In the genomic region with DNA sequence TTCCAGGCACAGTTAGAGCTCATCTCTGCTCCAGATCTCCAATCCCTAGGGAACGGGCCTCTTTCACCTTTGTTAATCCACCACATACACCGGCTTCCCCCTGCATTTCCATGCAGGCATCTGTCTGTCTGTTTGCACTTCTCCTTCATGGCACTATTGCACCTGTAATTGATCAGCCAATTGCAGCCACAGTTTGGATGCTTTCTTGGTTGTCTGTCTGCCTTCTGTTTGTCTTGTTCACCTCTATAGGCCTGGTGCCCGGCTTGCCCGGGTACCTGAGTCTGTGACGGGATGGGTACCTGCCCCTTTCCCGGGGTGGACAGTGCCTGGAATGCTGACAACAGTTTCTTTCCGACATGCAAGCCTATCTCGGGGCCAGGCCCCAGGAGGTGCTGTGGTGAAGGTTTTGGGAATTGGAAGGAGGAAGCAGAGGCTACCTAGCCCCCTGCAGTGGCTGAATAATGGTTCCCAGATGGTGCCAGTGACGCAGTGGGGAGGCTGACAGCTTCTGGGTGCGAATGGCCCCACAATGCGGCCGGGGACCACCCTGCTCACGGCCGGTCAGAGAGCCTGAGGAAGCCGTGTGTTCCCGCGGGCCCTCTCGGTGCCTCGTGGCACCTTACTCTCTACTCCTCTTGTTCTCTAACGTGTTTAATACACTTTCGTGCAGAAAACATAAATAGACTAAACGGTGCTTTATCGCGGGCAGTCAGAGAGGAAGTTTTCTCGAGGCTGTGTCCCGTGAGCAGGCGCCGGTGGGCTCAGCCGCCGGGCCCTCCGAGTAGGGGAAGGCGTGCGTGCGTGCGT, we compare ENCODE assay signal across 7 cellular contexts. TPM values are rescaled to one million over a fixed set of nuclear protein-coding genes. Genes with fewer than 3 reads are reported as not detected.
DNase-seq lines count a peak whose midpoint lies in the region; ATAC-seq, FAIRE-seq and TF ChIP-seq lines count a peak whose summit lies in the region.

No MANE protein-coding gene starts in this region.

- no peak for DNase-seq in bronchial epithelial cell (ENCODE audit: low read depth)
- peak; percentile 71 for DNase-seq in mesendoderm
- DNase-seq in superior temporal gyrus (ENCODE audit: extremely low spot score), result no peak
- DNase-seq in occipital lobe (lab: John Stamatoyannopoulos, UW), result no peak

- peak overlapping the region; percentile 65 for H3K56ac ChIP-seq in mesendoderm (ENCODE audit: low read length)

- WGBS in mesendoderm (ENCODE audit: extremely low coverage, insufficient coverage, low lambda C conversion rate), result no CpG with 5 or more reads among the region's 35 CpGs

- no peaks in the 10 kb centered on the region for H3K79me2 ChIP-seq in mesendoderm (ENCODE audit: control insufficient read depth, insufficient read depth, low read length)

- H3K9ac ChIP-seq in mesendoderm (ENCODE audit: low read length), result peak overlapping the region; percentile 56

- TF ChIP-seq CTCF in bronchial epithelial cell (IDR thresholded peaks at IDR 0.05; ENCODE audit: insufficient read depth, low read length, severe bottlenecking), result no peak

- no peak overlapping the region for H3K27ac ChIP-seq in mesendoderm (ENCODE audit: low read depth, low read length)

- FAIRE-seq in bronchial epithelial cell (lab: Jason Lieb, UNC), result no peak

- peak overlapping the region; percentile 7 for H3K18ac ChIP-seq in mesendoderm (ENCODE audit: low read length)

- no peak overlapping the region for H4K8ac ChIP-seq in mesendoderm (ENCODE audit: low read depth, low read length)

- H3K27me3 ChIP-seq in bronchial epithelial cell (ENCODE audit: control insufficient read depth, insufficient read depth, low read length), result peaks cover 27% of the 10 kb centered on the region
- H3K27me3 ChIP-seq in mesendoderm (ENCODE audit: insufficient read depth, low read length, poor library complexity), result no peaks in the 10 kb centered on the region

- H3K36me3 ChIP-seq in bronchial epithelial cell (ENCODE audit: control insufficient read depth, insufficient read depth, low read length) (no peaks in the 10 kb centered on the region), mesendoderm (ENCODE audit: control insufficient read depth, insufficient read depth, low read length) (no peaks in the 10 kb centered on the region)

- ATAC-seq in GM19043 (IDR thresholded peaks at IDR 0.05; ENCODE audit: low read depth, unreplicated experiment) (peak; percentile 18), HG03280 (IDR thresholded peaks at IDR 0.05; ENCODE audit: unreplicated experiment) (peak; percentile 18), GM21737 (IDR thresholded peaks at IDR 0.05; ENCODE audit: unreplicated experiment) (no peak)

- H3K4ac ChIP-seq in mesendoderm (ENCODE audit: low read depth, low read length), result no peak overlapping the region

- no peak overlapping the region for H4K5ac ChIP-seq in mesendoderm (ENCODE audit: low read length)

- H3K4me1 ChIP-seq in mesendoderm (ENCODE audit: control insufficient read depth, low read depth, low read length), result peaks cover 3% of the 10 kb centered on the region

- no peak overlapping the region for H2AK5ac ChIP-seq in mesendoderm (ENCODE audit: low read length)

- H3K4me2 ChIP-seq in mesendoderm (ENCODE audit: low read length), result peak overlapping the region; percentile 72

- H3K79me1 ChIP-seq in mesendoderm (ENCODE audit: low read length), result no peaks in the 10 kb centered on the region

- H3K23ac ChIP-seq in mesendoderm (ENCODE audit: low read length), result peak overlapping the region; percentile 35

- no peak overlapping the region for H2BK5ac ChIP-seq in mesendoderm (ENCODE audit: low read length)

- no peak overlapping the region for H2BK120ac ChIP-seq in mesendoderm (ENCODE audit: low read depth, low read length)

- no peak overlapping the region for H2BK15ac ChIP-seq in mesendoderm (replicated peaks; ENCODE audit: low read depth)

- peak overlapping the region; percentile 7 for H3K4me3 ChIP-seq in bronchial epithelial cell (ENCODE audit: low read depth, low read length)
- H3K4me3 ChIP-seq in mesendoderm (ENCODE audit: low read length), result peak overlapping the region; percentile 13

RNA-seq across cellular contexts. Expression of a gene that starts 31.3 kb away (rescaled TPM):
- under 0.01 and 0.13 TPM in 2 replicates for total RNA-seq in bronchial epithelial cell
- 2.0 TPM for polyA plus RNA-seq in mesendoderm (2013, experiment 1 of 2)
- polyA plus RNA-seq in mesendoderm (2013, experiment 2 of 2), result 2.7 TPM
- 52.6 TPM for total RNA-seq in occipital lobe

Comparison
In these comparisons a context has a peak if more than half of its experiments do, and no peak if none do; other contexts are left out.
1. RNA of a gene that starts 31.3 kb away (total RNA-seq): 52.6 TPM in occipital lobe (single experiment); under 0.01 to 0.13 TPM in bronchial epithelial cell; every median in the first group is over 10 times any median in the second.